In genomic region chr18:40962784-40963183, GRCh38 we compare ENCODE assay signal across 34 cellular contexts.
DNase-seq lines count a peak whose midpoint lies in the region; ATAC-seq, FAIRE-seq and TF ChIP-seq lines count a peak whose summit lies in the region.
"Had no signal": no experiment of that assay in that cellular context is flagged by ENCODE, and none has a peak within 500 bp of the region (broad histone marks: within the 10 kb centered on the region; RNA-seq: fewer than 3 reads in every experiment).

No MANE protein-coding gene starts in this region.

- ATAC-seq in RWPE2 (ENCODE audit: low read depth) (peak; percentile 61; the same call in 2 of the 3 replicates), GM18861 (IDR thresholded peaks at IDR 0.05; ENCODE audit: unreplicated experiment) (no peak)
- ATAC-seq: GM12878; heart left ventricle; naive thymus-derived CD8-positive, alpha-beta T cell; right lobe of liver had no signal

- H3K27ac ChIP-seq in RWPE2 (ENCODE audit: poor library complexity, severe bottlenecking), result no peak overlapping the region
- H3K27ac ChIP-seq: 22Rv1, brain microvascular endothelial cell, coronary artery, heart left ventricle, prostate gland, right lobe of liver, transverse colon had no signal

- H3K27me3 ChIP-seq in RWPE2 (ENCODE audit: insufficient read depth, poor library complexity, severe bottlenecking), result no peaks in the 10 kb centered on the region
- H3K27me3 ChIP-seq: brain microvascular endothelial cell, heart left ventricle, right lobe of liver, transverse colon had no signal

- H3K4me3 ChIP-seq in RWPE2 (ENCODE audit: severe bottlenecking) (no peak overlapping the region), fibroblast of mammary gland (ENCODE audit: control insufficient read depth, low read depth, low read length) (no peak overlapping the region)
- H3K4me3 ChIP-seq: coronary artery, GM12878, heart left ventricle, prostate gland, right lobe of liver, transverse colon had no signal

- no peaks in the 10 kb centered on the region for H3K36me3 ChIP-seq in RWPE2 (ENCODE audit: low read depth)
- H3K36me3 ChIP-seq: brain microvascular endothelial cell, heart left ventricle, prostate gland, right lobe of liver, transverse colon had no signal

- no peaks in the 10 kb centered on the region for H3K9me3 ChIP-seq in RWPE2 (ENCODE audit: severe bottlenecking)
- H3K9me3 ChIP-seq: Caco-2, heart left ventricle, prostate gland, right lobe of liver, transverse colon had no signal

- H3K4me1 ChIP-seq in RWPE2 (ENCODE audit: insufficient read depth, poor library complexity, severe bottlenecking), result peaks cover 8% of the 10 kb centered on the region
- H3K4me1 ChIP-seq: Caco-2, heart left ventricle, prostate gland, right lobe of liver, transverse colon had no signal

- FAIRE-seq in D721Med (lab: Jason Lieb, UNC), result no peak
- FAIRE-seq: GM12878, H54 had no signal

- no peak for TF ChIP-seq CTCF in RWPE2 (IDR thresholded peaks at IDR 0.05; ENCODE audit: poor library complexity, severe bottlenecking)
- TF ChIP-seq CTCF in fibroblast of mammary gland (conservative IDR thresholded peaks at IDR 0.05; ENCODE audit: control insufficient read depth, insufficient read depth, low read depth, low read length), result no peak
- no peak for TF ChIP-seq CTCF in D721Med (IDR thresholded peaks at IDR 0.05; ENCODE audit: insufficient read depth, missing control alignments)

- DNase-seq in DMS153 (lab: John Stamatoyannopoulos, UW) (peak; percentile 24), DMS153 treated with DMSO at 0.1 percent for 48 hours (lab: John Stamatoyannopoulos, UW; ENCODE audit: unreplicated experiment) (no peak), RWPE2 (ENCODE audit: low spot score) (no peak), fibroblast of mammary gland (ENCODE audit: low read depth) (peak; percentile 10), D721Med (ENCODE audit: insufficient read length, low spot score) (no peak), NCI-H2029 (lab: John Stamatoyannopoulos, UW) (no peak), DMS114 treated with DMSO at 0.1 percent for 48 hours (lab: John Stamatoyannopoulos, UW; ENCODE audit: unreplicated experiment) (no peak)
- DNase-seq: activated CD4-positive, alpha-beta memory T cell treated with anti-CD3 and anti-CD28 coated beads, Interleukin-2, amount 10 ng/mL, durations not matched to agents 7 days and 5 days; activated CD8-positive, alpha-beta memory T cell treated with anti-CD3 and anti-CD28 coated beads, Interleukin-2, amount 50 U/mL, for 48 hours; activated naive CD4-positive, alpha-beta T cell treated with anti-CD3 and anti-CD28 coated beads, Interleukin-2, amount 10 ng/mL, durations not matched to agents 7 days and 5 days; amniotic stem cell; brain microvascular endothelial cell; Caco-2; effector memory CD4-positive, alpha-beta T cell; EL; erythroblast; heart left ventricle; KG1; kidney; naive thymus-derived CD8-positive, alpha-beta T cell; NCI-H1417 treated with DMSO at 0.1 percent for 48 hours; NCI-H2081 treated with DMSO at 0.1 percent for 48 hours; NCI-H345; nucleus accumbens; right lobe of liver; SHP77 treated with DMSO at 0.1 percent for 48 hours; stimulated activated CD4-positive, alpha-beta T cell treated with anti-CD3 and anti-CD28 coated beads, Interleukin-4, amount 100 ng/mL, for 4 hours; transverse colon had no signal

Comparison
In these comparisons a context has a peak if more than half of its experiments do, and no peak if none do; other contexts are left out.
1. DNase-seq: peak in DMS153 (single experiment) and fibroblast of mammary gland (single experiment); none in DMS153 treated with DMSO at 0.1 percent for 48 hours (single experiment), RWPE2 (single experiment), D721Med (single experiment), NCI-H2029 (single experiment) and DMS114 treated with DMSO at 0.1 percent for 48 hours (single experiment).